ENCODE assay signal across 23 cellular contexts in the genomic region with DNA sequence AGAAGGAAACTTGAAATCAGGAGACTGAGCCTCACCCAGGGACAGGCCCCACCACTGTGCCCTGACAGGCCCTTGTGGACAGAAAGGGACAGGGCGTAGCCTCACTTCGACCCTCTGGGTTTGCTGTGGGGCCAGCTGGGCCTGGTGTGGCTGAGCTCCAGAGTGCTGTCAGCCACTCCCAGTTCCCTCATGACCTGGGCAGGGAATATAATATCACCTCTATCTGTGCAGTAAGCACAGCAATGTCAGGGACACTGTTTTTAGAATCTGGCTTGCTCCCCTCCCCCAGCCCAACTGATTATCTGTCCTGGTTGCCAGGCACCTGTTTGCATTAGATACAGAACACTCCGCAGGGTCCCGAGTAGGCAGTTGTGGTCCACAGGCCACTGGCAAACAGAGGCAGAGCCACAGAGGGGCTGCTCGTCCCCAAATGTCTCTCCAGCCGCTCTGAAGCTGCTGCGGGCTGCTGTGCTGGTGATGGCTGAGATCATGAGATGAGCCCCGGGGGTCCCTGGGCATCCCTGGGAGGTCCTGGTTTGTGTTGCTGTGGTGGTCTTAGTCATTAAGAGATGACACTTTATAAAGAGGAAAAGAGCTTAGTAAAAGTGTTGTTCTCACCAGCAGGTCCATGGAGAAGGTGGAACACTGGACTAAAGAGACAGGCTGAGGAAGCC. TPM values are rescaled to one million over a fixed set of nuclear protein-coding genes. Genes with fewer than 3 reads are reported as not detected.
DNase-seq lines count a peak whose midpoint lies in the region; ATAC-seq and TF ChIP-seq lines count a peak whose summit lies in the region.
"Had no signal": no experiment of that assay in that cellular context is flagged by ENCODE, and none has a peak within 500 bp of the region (broad histone marks: within the 10 kb centered on the region; RNA-seq: fewer than 3 reads in every experiment).

No MANE protein-coding gene starts in this region.

- H3K27me3 Mint-ChIP-seq in osteocyte (ENCODE audit: unreplicated experiment) = no peaks in the 10 kb centered on the region
- H3K27me3 Mint-ChIP-seq in naive thymus-derived CD4-positive, alpha-beta T cell = peaks cover 0 to 19% (median 2%) of the 10 kb centered on the region in 5 donors

- DNase-seq in IMR-90 (no peak), heart right ventricle (no peak), osteocyte (ENCODE audit: extremely low spot score, unreplicated experiment) (peak; percentile 66), sigmoid colon (no peak)
- no peak for DNase-seq in naive thymus-derived CD4-positive, alpha-beta T cell
- DNase-seq: ACHN; activated CD4-positive, alpha-beta T cell treated with anti-CD3 and anti-CD28 coated beads for 48 hours; activated gamma-delta T cell; activated T-cell treated with anti-CD3 and anti-CD28 coated beads, Interleukin-2, amount 50 U/mL, for 24 hours; BE2C; DMS153; NCI-H1092 treated with DMSO at 0.1 percent for 48 hours; NCI-H2029; NCI-H226; NCI-H748 treated with DMSO at 0.1 percent for 48 hours; stimulated activated CD4-positive, alpha-beta T cell treated with anti-CD3 and anti-CD28 coated beads, Interleukin-15, amount 100 ng/mL, for 24 hours; stimulated activated naive CD4-positive, alpha-beta T cell had no signal

- TF ChIP-seq CTCF in IMR-90 (conservative IDR thresholded peaks at IDR 0.05; ENCODE audit: low read depth, low read length) (no peak), heart right ventricle (IDR thresholded peaks at IDR 0.05) (no peak), osteocyte (IDR thresholded peaks at IDR 0.05) (no peak), sigmoid colon (IDR thresholded peaks at IDR 0.05) (no peak)

- no peak overlapping the region for H2AK5ac ChIP-seq in IMR-90 (ENCODE audit: low read depth, low read length)

- no peak overlapping the region for H4K8ac ChIP-seq in IMR-90 (ENCODE audit: low read depth in 2 of 2, low read length in 2 of 2)

- intact Hi-C loops in IMR-90 (cut with micrococcal nuclease) = no loop called here
- intact Hi-C loops in heart right ventricle (cut with DNase I) = loop anchor here in 1 of 10 donors (10.0 kb wide), 1 partner anchor 48 kb away; no protein-coding TSS in a partner anchor
- intact Hi-C loops in sigmoid colon (cut with DNase I) = no loop called here
- intact Hi-C loops in naive thymus-derived CD4-positive, alpha-beta T cell (cut with micrococcal nuclease) = no loop called here

- H3K9me3 Mint-ChIP-seq in osteocyte (ENCODE audit: unreplicated experiment) = peaks cover 6% of the 10 kb centered on the region
- no peaks in the 10 kb centered on the region for H3K9me3 Mint-ChIP-seq in naive thymus-derived CD4-positive, alpha-beta T cell
- H3K9me3 Mint-ChIP-seq: activated T-cell treated with anti-CD3 and anti-CD28 coated beads, Interleukin-2, amount 50 U/mL, for 24 hours; IgD-negative memory B cell had no signal

- TF ChIP-seq POLR2A in IMR-90 (IDR thresholded peaks at IDR 0.05; ENCODE audit: low read depth, low read length) (no peak), sigmoid colon (IDR thresholded peaks at IDR 0.05) (no peak)

- no peak overlapping the region for H3K4me3 Mint-ChIP-seq in osteocyte (ENCODE audit: unreplicated experiment)
- H3K4me3 Mint-ChIP-seq in naive thymus-derived CD4-positive, alpha-beta T cell = no peak overlapping the region
- H3K4me3 Mint-ChIP-seq: activated T-cell treated with anti-CD3 and anti-CD28 coated beads, Interleukin-2, amount 50 U/mL, for 24 hours; IgD-negative memory B cell had no signal

- POLR2A ChIA-PET in IMR-90 (lab: Charles Lee; ENCODE audit: unreplicated experiment) = no interaction called here
- POLR2A ChIA-PET in naive thymus-derived CD4-positive, alpha-beta T cell (lab: Charles Lee) = no interaction called here

- H3K79me1 ChIP-seq in IMR-90 (ENCODE audit: low read depth in 1 of 2, low read length in 2 of 2) = no peaks in the 10 kb centered on the region

- H3K4me1 ChIP-seq in BLaER1 (peaks cover 77% of the 10 kb centered on the region), IMR-90 (ENCODE audit: control insufficient read depth, insufficient read depth, low read length) (peaks cover 2% of the 10 kb centered on the region; the same call in 1 of the 2 replicates), heart right ventricle (peaks cover 0 to 38% (median 22%) of the 10 kb centered on the region in 9 donors), sigmoid colon (no peaks in the 10 kb centered on the region)
- H3K4me1 ChIP-seq in naive thymus-derived CD4-positive, alpha-beta T cell (ENCODE audit: control insufficient read depth in 2 of 2, insufficient read depth in 2 of 2, low read length in 2 of 2) = no peaks in the 10 kb centered on the region
- H3K4me1 ChIP-seq: right lobe of liver had no signal

- H3K9ac ChIP-seq in BLaER1 (no peak overlapping the region), IMR-90 (ENCODE audit: low read depth, low read length) (no peak overlapping the region)
- H3K9ac ChIP-seq: parathyroid adenoma had no signal

- no peak for TF ChIP-seq EP300 in sigmoid colon (IDR thresholded peaks at IDR 0.05)

- WGBS in IMR-90 (ENCODE audit: extremely low coverage in 2 of 2, insufficient read length in 1 of 2), 2 experiments = 87% methylated on average over 3 of the region's 8 CpGs; no CpG with 5 or more reads in 1 of the 2 experiments
- WGBS in heart right ventricle, 2 donors = 71 to 75% methylated on average over 8 of the region's 8 CpGs
- WGBS in sigmoid colon, 2 donors = 60 to 82% methylated on average over 8 of the region's 8 CpGs

- H3K56ac ChIP-seq in IMR-90 (ENCODE audit: extremely low read depth, insufficient read depth, low read length) = no peak overlapping the region

- H3K14ac ChIP-seq in IMR-90 (replicated peaks; ENCODE audit: low read depth, low read length) = no peak overlapping the region

- H2AK9ac ChIP-seq in IMR-90 (replicated peaks; ENCODE audit: low read depth, low read length, poor library complexity) = no peak overlapping the region

- no peaks in the 10 kb centered on the region for H3K36me3 Mint-ChIP-seq in osteocyte (ENCODE audit: unreplicated experiment)
- H3K36me3 Mint-ChIP-seq in naive thymus-derived CD4-positive, alpha-beta T cell = peaks cover 0 to 3% (median 0%) of the 10 kb centered on the region in 5 donors

- H4K20me1 ChIP-seq in BLaER1 (no peaks in the 10 kb centered on the region), IMR-90 (ENCODE audit: insufficient read depth, low read length) (no peaks in the 10 kb centered on the region)

- no peak for TF ChIP-seq RAD21 in IMR-90 (IDR thresholded peaks at IDR 0.05; ENCODE audit: low read length)

- peaks cover 9% of the 10 kb centered on the region for H3K9me1 ChIP-seq in IMR-90 (ENCODE audit: insufficient read depth, low read length)

- H3K4me3 ChIP-seq in BLaER1 = no peak overlapping the region
- H3K4me3 ChIP-seq in IMR-90 (ENCODE audit: insufficient read depth, low read depth, low read length) = no peak overlapping the region
- no peak overlapping the region for H3K4me3 ChIP-seq in heart right ventricle
- no peak overlapping the region for H3K4me3 ChIP-seq in sigmoid colon
- no peak overlapping the region for H3K4me3 ChIP-seq in naive thymus-derived CD4-positive, alpha-beta T cell (ENCODE audit: low read length)
- H3K4me3 ChIP-seq: lung, right lobe of liver had no signal

- no peak overlapping the region for H3K4ac ChIP-seq in IMR-90 (ENCODE audit: low read depth, low read length)

- no peak overlapping the region for H3K23ac ChIP-seq in IMR-90 (ENCODE audit: low read depth, low read length)

- in situ Hi-C loops in IMR-90 (cut with MboI; ENCODE audit: low sequenced_read_pairs) = no loop called here

- no TSS peak for BruUV-seq in IMR-90 (replicated peaks; lab: Mats Ljungman, UMichigan)

- CTCF ChIA-PET in IMR-90 (lab: Yijun Ruan, JAX) = no interaction called here
- CTCF ChIA-PET in naive thymus-derived CD4-positive, alpha-beta T cell (lab: Charles Lee) = no interaction called here

- H2BK20ac ChIP-seq in IMR-90 (ENCODE audit: low read depth, low read length) = no peak overlapping the region

- peaks cover 8% of the 10 kb centered on the region for H3K4me1 Mint-ChIP-seq in osteocyte (ENCODE audit: unreplicated experiment)
- peaks cover 0 to 2% (median 0%) of the 10 kb centered on the region in 7 donors for H3K4me1 Mint-ChIP-seq in naive thymus-derived CD4-positive, alpha-beta T cell

- H2BK120ac ChIP-seq in IMR-90 (ENCODE audit: low read depth, low read length) = no peak overlapping the region

- no peak overlapping the region for H4K91ac ChIP-seq in IMR-90 (ENCODE audit: insufficient read depth, low read depth, low read length)

- H3K27me3 ChIP-seq in BLaER1 = no peaks in the 10 kb centered on the region
- no peaks in the 10 kb centered on the region for H3K27me3 ChIP-seq in IMR-90 (ENCODE audit: control insufficient read depth, insufficient read depth, low read length)
- H3K27me3 ChIP-seq in heart right ventricle = no peaks in the 10 kb centered on the region
- H3K27me3 ChIP-seq in sigmoid colon = no peaks in the 10 kb centered on the region
- H3K27me3 ChIP-seq in naive thymus-derived CD4-positive, alpha-beta T cell (ENCODE audit: control insufficient read depth in 2 of 2, insufficient read depth in 2 of 2, low read length in 2 of 2) = no peaks in the 10 kb centered on the region
- H3K27me3 ChIP-seq: BE2C, right lobe of liver had no signal

- H3K4me2 ChIP-seq in BLaER1 (0 out of 2 replicates have a peak overlapping the region, but pooled peaks have one; percentile 88), IMR-90 (ENCODE audit: low read depth, low read length) (no peak overlapping the region)

- H3K9me3 ChIP-seq in BLaER1 (no peaks in the 10 kb centered on the region), IMR-90 (ENCODE audit: control insufficient read depth, insufficient read depth, low read length) (no peaks in the 10 kb centered on the region), heart right ventricle (no peaks in the 10 kb centered on the region), sigmoid colon (no peaks in the 10 kb centered on the region)
- no peaks in the 10 kb centered on the region for H3K9me3 ChIP-seq in naive thymus-derived CD4-positive, alpha-beta T cell (ENCODE audit: control insufficient read depth in 2 of 3, low read length in 3 of 3)
- H3K9me3 ChIP-seq: BE2C, right lobe of liver had no signal

- H2BK5ac ChIP-seq in IMR-90 (ENCODE audit: low read depth, low read length, poor library complexity, severe bottlenecking) = no peak overlapping the region

- H2BK15ac ChIP-seq in IMR-90 (ENCODE audit: low read depth, low read length) = no peak overlapping the region

- H3K27ac ChIP-seq in BLaER1 (peak overlapping the region; percentile 37; the same call in 1 of the 2 replicates), IMR-90 (ENCODE audit: insufficient read depth, low read length) (no peak overlapping the region), heart right ventricle (no peak overlapping the region), sigmoid colon (no peak overlapping the region)
- no peak overlapping the region for H3K27ac ChIP-seq in naive thymus-derived CD4-positive, alpha-beta T cell (ENCODE audit: low read depth, low read length)
- H3K27ac ChIP-seq: parathyroid adenoma, right lobe of liver had no signal

- no peak overlapping the region for H3K27ac Mint-ChIP-seq in osteocyte (ENCODE audit: unreplicated experiment)
- no peak overlapping the region for H3K27ac Mint-ChIP-seq in naive thymus-derived CD4-positive, alpha-beta T cell
- H3K27ac Mint-ChIP-seq: activated T-cell treated with anti-CD3 and anti-CD28 coated beads, Interleukin-2, amount 50 U/mL, for 24 hours; IgD-negative memory B cell had no signal

- H4K5ac ChIP-seq in IMR-90 (ENCODE audit: low read depth, low read length) = no peak overlapping the region

- H2AFZ ChIP-seq in IMR-90 (replicated peaks; ENCODE audit: low read length, poor library complexity) = peak overlapping the region; percentile 48
- H2AFZ ChIP-seq: parathyroid adenoma had no signal

- no peak for ATAC-seq in IMR-90 (ENCODE audit: low read depth)
- ATAC-seq in heart right ventricle = peak in 6 of 8 donors; percentile 20 to 63 (median 52)
- no peak for ATAC-seq in GM21423 (IDR thresholded peaks at IDR 0.05; ENCODE audit: unreplicated experiment)
- no peak for ATAC-seq in naive thymus-derived CD4-positive, alpha-beta T cell
- ATAC-seq: right lobe of liver had no signal

- H3K18ac ChIP-seq in IMR-90 (ENCODE audit: low read depth, low read length) = no peak overlapping the region

- dilution Hi-C loops in IMR-90 (cut with HindIII; ENCODE audit: low sequenced_read_pairs, unreplicated experiment) = no loop called here

- H3K36me3 ChIP-seq in BLaER1 (no peaks in the 10 kb centered on the region), IMR-90 (ENCODE audit: control insufficient read depth, insufficient read depth, low read length) (no peaks in the 10 kb centered on the region), heart right ventricle (no peaks in the 10 kb centered on the region), sigmoid colon (no peaks in the 10 kb centered on the region)
- H3K36me3 ChIP-seq in naive thymus-derived CD4-positive, alpha-beta T cell (ENCODE audit: control insufficient read depth in 2 of 3, insufficient read depth in 3 of 3, low read length in 3 of 3) = no peaks in the 10 kb centered on the region
- H3K36me3 ChIP-seq: BE2C, right lobe of liver had no signal

RNA-seq across cellular contexts. Expression of a gene that starts 51.6 kb away (rescaled TPM):
- total RNA-seq in IMR-90 (2012; rRNA removed) (20.6 and 21.7 TPM in 2 replicates), heart right ventricle (10 to 100 TPM; 27.5 to 81.5 (median 46.5) TPM), osteocyte (18.2 and 18.8 TPM in 2 replicates), sigmoid colon (100 to 1,000 TPM in 1 of 4 donors, 10 to 100 TPM in 3; 32.1 to 112 (median 41.7) TPM)
- polyA plus RNA-seq in IMR-90 (2012; rRNA removed) (21.3 and 22.8 TPM in 2 replicates), heart right ventricle (10 to 100 TPM; 26.2 to 33.9 TPM), sigmoid colon (100 to 1,000 TPM in 1 of 3 donors, 10 to 100 TPM in 2; 47.4 to 133 (median 83.3) TPM)
- polyA plus RNA-seq in IMR-90 (2012; cell fraction: cytosol; rRNA removed) = 18.3 and 18.4 TPM in 2 replicates
- polyA plus RNA-seq in IMR-90 (2012; cell fraction: nucleus; rRNA removed; ENCODE audit: low replicate concordance) = 42.7 and 92.6 TPM in 2 replicates
- 10 to 100 TPM; 15.6 to 61.1 (median 20.9) TPM for total RNA-seq in naive thymus-derived CD4-positive, alpha-beta T cell
- polyA plus RNA-seq in naive thymus-derived CD4-positive, alpha-beta T cell = 1 to 10 TPM; 3.4 to 9.7 TPM

Comparison
In these comparisons a context has a peak if more than half of its experiments do, and no peak if none do; other contexts are left out.
1. ATAC-seq: peak in heart right ventricle (6 of 8); none in IMR-90 (single experiment), GM21423 (single experiment) and naive thymus-derived CD4-positive, alpha-beta T cell (single experiment).